Comparison of ENCODE assay signal across 9 cellular contexts in the genomic region with DNA sequence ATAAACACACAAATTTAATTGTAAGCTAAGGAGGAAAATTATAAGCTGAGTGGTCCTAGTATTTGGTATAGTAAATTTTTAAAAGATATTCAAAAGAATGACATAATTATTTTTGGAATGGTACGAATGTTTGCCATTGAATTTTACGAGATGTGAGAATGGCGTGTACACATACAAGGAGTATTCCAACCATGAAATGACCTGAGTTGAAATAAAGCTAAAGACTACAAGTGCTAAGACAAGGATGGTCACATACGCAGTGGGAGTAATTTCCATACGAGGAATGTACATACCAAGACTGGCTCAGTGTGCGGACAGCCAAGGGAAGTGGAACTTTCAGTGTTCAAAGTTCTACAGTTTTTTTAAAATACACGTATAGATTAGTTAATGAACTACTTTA.
"Had no signal": no experiment of that assay in that cellular context is flagged by ENCODE, and none has a peak within 500 bp of the region (broad histone marks: within the 10 kb centered on the region; RNA-seq: fewer than 3 reads in every experiment).

No MANE protein-coding gene starts in this region.

- H3K27ac ChIP-seq: GM23248, HL-60 had no signal

- H3K36me3 ChIP-seq: HAP-1 had no signal

- DNase-seq: GM23248, GOT3, H7, HFFc6 had no signal

- H3K27me3 Mint-ChIP-seq: IgD-negative memory B cell had no signal

- H3K4me1 ChIP-seq: HAP-1 had no signal

- H3K4me3 Mint-ChIP-seq: HFFc6, IgD-negative memory B cell had no signal

- H3K36me3 Mint-ChIP-seq: IgD-negative memory B cell had no signal

- H3K9me3 Mint-ChIP-seq: HFFc6 had no signal

- H3K4me3 ChIP-seq: GM23248, HAP-1 had no signal

- H2AFZ ChIP-seq: GM23248 had no signal

- H3K27ac Mint-ChIP-seq: HFFc6, IgD-negative memory B cell had no signal

- ATAC-seq: HCT116, HepG2 had no signal

- H3K9ac ChIP-seq: GM23248 had no signal
